In the genomic region with DNA sequence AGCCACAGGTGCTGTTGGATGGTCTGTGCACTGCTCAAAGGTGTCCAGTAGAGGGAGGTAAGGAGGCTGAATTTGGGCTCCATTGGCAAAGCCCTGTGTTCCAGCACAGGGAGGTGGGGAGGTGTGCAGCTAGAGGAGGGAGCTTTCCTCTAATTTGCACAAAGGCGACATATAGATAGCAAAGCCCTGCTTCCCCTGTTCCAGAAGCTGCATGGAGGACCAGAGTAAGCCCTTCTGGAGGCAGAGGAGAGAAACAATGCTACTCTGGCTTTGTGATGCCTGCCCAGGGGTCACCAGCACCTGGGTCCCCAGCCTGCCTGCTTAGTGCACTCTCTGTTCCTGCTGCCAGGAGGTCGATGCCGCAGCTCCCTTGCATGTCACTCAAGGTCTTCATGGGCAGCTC, we compare ENCODE assay signal across 8 cellular contexts. TPM values are rescaled to one million over a fixed set of nuclear protein-coding genes. Genes with fewer than 3 reads are reported as not detected.
DNase-seq lines count a peak whose midpoint lies in the region; ATAC-seq and TF ChIP-seq lines count a peak whose summit lies in the region.

No MANE protein-coding gene starts in this region.

- peak; percentile 26 for DNase-seq in AG10803 (ENCODE audit: low read depth)
- peak; percentile 82 for DNase-seq in MM.1S
- peak; percentile 55 for DNase-seq in activated CD8-positive, alpha-beta memory T cell treated with anti-CD3 and anti-CD28 coated beads, Interleukin-2, amount 10 ng/mL, durations not matched to agents 7 days and 5 days
- DNase-seq in hepatocyte (ENCODE audit: low spot score) = peak; percentile 44
- DNase-seq in stimulated activated CD4-positive, alpha-beta T cell treated with anti-CD3 and anti-CD28 coated beads, TNF-alpha, amount 100 ng/mL, for 48 hours (ENCODE audit: low read depth in 3 of 3) = peak in 2 of 3 donors; percentile 5 to 8
- DNase-seq in AG08396 (ENCODE audit: low spot score) = no peak

- H3K9me3 ChIP-seq in HEK293 (ENCODE audit: control insufficient read depth, insufficient read depth, low read depth, low read length) = no peaks in the 10 kb centered on the region
- H3K9me3 ChIP-seq in MM.1S (replicated peaks; ENCODE audit: insufficient read depth, low read length) = no peaks in the 10 kb centered on the region
- no peaks in the 10 kb centered on the region for H3K9me3 ChIP-seq in hepatocyte (ENCODE audit: low read depth)

- POLR2A ChIA-PET in HEK293 (lab: Yijun Ruan, JAX) = interaction anchor here (1.8 kb wide), 1 partner anchor 47 kb away, joined by 9 read pairs; no protein-coding TSS in a partner anchor

- H3K36me3 ChIP-seq in HEK293 (ENCODE audit: control insufficient read depth in 2 of 2, insufficient read depth in 1 of 2, low read length in 2 of 2) (no peaks in the 10 kb centered on the region), MM.1S (replicated peaks; ENCODE audit: insufficient read depth, low read length) (no peaks in the 10 kb centered on the region), hepatocyte (replicated peaks; ENCODE audit: insufficient read depth, low read depth) (no peaks in the 10 kb centered on the region)

- H3K27me3 ChIP-seq in MM.1S (replicated peaks; ENCODE audit: insufficient read depth, low read length) (no peaks in the 10 kb centered on the region), hepatocyte (peaks cover 21% of the 10 kb centered on the region)

- H3K27ac ChIP-seq in HEK293 (ENCODE audit: extremely low read depth, low read depth, low read length) = no peak overlapping the region
- no peak overlapping the region for H3K27ac ChIP-seq in MM.1S (ENCODE audit: low read length)
- H3K27ac ChIP-seq in hepatocyte = no peak overlapping the region

- WGBS in hepatocyte (ENCODE audit: low lambda C conversion rate, missing lambda C conversion rate) = 59% methylated on average over 3 of the region's 3 CpGs

- ATAC-seq in activated CD8-positive, alpha-beta memory T cell treated with anti-CD3 and anti-CD28 coated beads, Interleukin-2, amount 10 ng/mL, durations not matched to agents 7 days and 5 days = peak; percentile 77

- H3K4me1 Mint-ChIP-seq in activated CD8-positive, alpha-beta memory T cell treated with anti-CD3 and anti-CD28 coated beads, Interleukin-2, amount 10 ng/mL, durations not matched to agents 7 days and 5 days = peaks cover 2% of the 10 kb centered on the region

- H3K4me3 ChIP-seq in AG10803 (ENCODE audit: low read length) = no peak overlapping the region
- no peak overlapping the region for H3K4me3 ChIP-seq in HEK293 (ENCODE audit: low read depth, low read length)
- H3K4me3 ChIP-seq in MM.1S (ENCODE audit: low read length) = no peak overlapping the region
- H3K4me3 ChIP-seq in hepatocyte = no peak overlapping the region

- H3K9ac ChIP-seq in MM.1S (ENCODE audit: low read length) = no peak overlapping the region

- no peaks in the 10 kb centered on the region for H4K20me1 ChIP-seq in MM.1S (ENCODE audit: insufficient read depth, low read length)
- H4K20me1 ChIP-seq in hepatocyte (ENCODE audit: insufficient read depth, poor library complexity, severe bottlenecking) = no peaks in the 10 kb centered on the region

- no peak overlapping the region for H3K4me3 Mint-ChIP-seq in activated CD8-positive, alpha-beta memory T cell treated with anti-CD3 and anti-CD28 coated beads, Interleukin-2, amount 10 ng/mL, durations not matched to agents 7 days and 5 days

- no peak overlapping the region for H2AFZ ChIP-seq in MM.1S (ENCODE audit: low read length)
- no peak overlapping the region for H2AFZ ChIP-seq in hepatocyte

- H3K9me2 ChIP-seq in MM.1S (replicated peaks; ENCODE audit: insufficient read depth, low read length) (no peaks in the 10 kb centered on the region), hepatocyte (replicated peaks; ENCODE audit: insufficient read depth) (no peaks in the 10 kb centered on the region)

- TF ChIP-seq CTCF in AG10803 (conservative IDR thresholded peaks at IDR 0.05; ENCODE audit: low read length) (peak; percentile 77), GM12872 (IDR thresholded peaks at IDR 0.05; ENCODE audit: insufficient read depth, low read depth, low read length) (peak; percentile 95), HEK293 (tag by site-specific recombination; IDR thresholded peaks at IDR 0.05) (peak; percentile 40; the same call in 1 of the 2 replicates), MM.1S (IDR thresholded peaks at IDR 0.05; ENCODE audit: low read length) (peak; percentile 88), hepatocyte (IDR thresholded peaks at IDR 0.05; ENCODE audit: poor library complexity) (peak; percentile 37)

- H3K4me1 ChIP-seq in HEK293 (ENCODE audit: control insufficient read depth, insufficient read depth, low read length) (no peaks in the 10 kb centered on the region), MM.1S (ENCODE audit: low read length) (peaks cover 28% of the 10 kb centered on the region), hepatocyte (ENCODE audit: insufficient read depth) (peaks cover 3% of the 10 kb centered on the region)

- no peak overlapping the region for H3K4me2 ChIP-seq in MM.1S (ENCODE audit: low read depth, low read length)
- no peak overlapping the region for H3K4me2 ChIP-seq in hepatocyte

- H3K27ac Mint-ChIP-seq in activated CD8-positive, alpha-beta memory T cell treated with anti-CD3 and anti-CD28 coated beads, Interleukin-2, amount 10 ng/mL, durations not matched to agents 7 days and 5 days = no peak overlapping the region

- H3F3A ChIP-seq in MM.1S (ENCODE audit: insufficient read depth, low read length) = no peaks in the 10 kb centered on the region

- no peaks in the 10 kb centered on the region for H3K36me3 Mint-ChIP-seq in activated CD8-positive, alpha-beta memory T cell treated with anti-CD3 and anti-CD28 coated beads, Interleukin-2, amount 10 ng/mL, durations not matched to agents 7 days and 5 days

- H3K9me3 Mint-ChIP-seq in activated CD8-positive, alpha-beta memory T cell treated with anti-CD3 and anti-CD28 coated beads, Interleukin-2, amount 10 ng/mL, durations not matched to agents 7 days and 5 days (ENCODE audit: low read depth) = no peaks in the 10 kb centered on the region

- H3K27me3 Mint-ChIP-seq in activated CD8-positive, alpha-beta memory T cell treated with anti-CD3 and anti-CD28 coated beads, Interleukin-2, amount 10 ng/mL, durations not matched to agents 7 days and 5 days = peaks cover 35% of the 10 kb centered on the region

- CTCF ChIA-PET in HEK293 (lab: Yijun Ruan, JAX) = interaction anchor here (0.7 to 5.0 kb wide), 19 partner anchors 9 to 282 kb away, joined by 3 to 42 read pairs (median 6); no protein-coding TSS in a partner anchor
- CTCF ChIA-PET in activated CD8-positive, alpha-beta memory T cell treated with anti-CD3 and anti-CD28 coated beads, Interleukin-2, amount 10 ng/mL, durations not matched to agents 7 days and 5 days (lab: Charles Lee) = interaction anchor here (0.6 to 5.0 kb wide), 10 partner anchors 9 to 904 kb away, joined by 3 to 43 read pairs (median 4); no protein-coding TSS in a partner anchor

- H3K79me2 ChIP-seq in MM.1S (ENCODE audit: low read length) (no peaks in the 10 kb centered on the region), hepatocyte (no peaks in the 10 kb centered on the region)

TF ChIP-seq in HEK293, 187 proteins besides CTCF, POLR2A, EP300 and RAD21:
- TF ChIP-seq SCRT1 (tag by site-specific recombination; IDR thresholded peaks at IDR 0.05; ENCODE audit: borderline replicate concordance) (peak; percentile 98; the same call in 1 of the 2 replicates), WT1 (tag by site-specific recombination; IDR thresholded peaks at IDR 0.05) (no peak), ZNF654 (tag by site-specific recombination; IDR thresholded peaks at IDR 0.05; ENCODE audit: low read depth) (peak; percentile 41), ZNF311 (tag by site-specific recombination; IDR thresholded peaks at IDR 0.05; ENCODE audit: borderline replicate concordance) (no peak), ZBTB7A (tag by site-specific recombination; IDR thresholded peaks at IDR 0.05; ENCODE audit: low read depth) (no peak), ZNF37A (tag by site-specific recombination; IDR thresholded peaks at IDR 0.05) (no peak), ZNF600 (tag by site-specific recombination; IDR thresholded peaks at IDR 0.05) (peak; percentile 89), SCRT2 (tag by site-specific recombination; IDR thresholded peaks at IDR 0.05) (peak; percentile 98), KLF10 (tag by site-specific recombination; IDR thresholded peaks at IDR 0.05) (no peak)
- TF ChIP-seq, protein P1, sequence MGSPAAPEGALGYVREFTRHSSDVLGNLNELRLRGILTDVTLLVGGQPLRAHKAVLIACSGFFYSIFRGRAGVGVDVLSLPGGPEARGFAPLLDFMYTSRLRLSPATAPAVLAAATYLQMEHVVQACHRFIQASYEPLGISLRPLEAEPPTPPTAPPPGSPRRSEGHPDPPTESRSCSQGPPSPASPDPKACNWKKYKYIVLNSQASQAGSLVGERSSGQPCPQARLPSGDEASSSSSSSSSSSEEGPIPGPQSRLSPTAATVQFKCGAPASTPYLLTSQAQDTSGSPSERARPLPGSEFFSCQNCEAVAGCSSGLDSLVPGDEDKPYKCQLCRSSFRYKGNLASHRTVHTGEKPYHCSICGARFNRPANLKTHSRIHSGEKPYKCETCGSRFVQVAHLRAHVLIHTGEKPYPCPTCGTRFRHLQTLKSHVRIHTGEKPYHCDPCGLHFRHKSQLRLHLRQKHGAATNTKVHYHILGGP (tag by site-specific recombination; IDR thresholded peaks at IDR 0.05) = no peak
- TF ChIP-seq, protein P2, sequence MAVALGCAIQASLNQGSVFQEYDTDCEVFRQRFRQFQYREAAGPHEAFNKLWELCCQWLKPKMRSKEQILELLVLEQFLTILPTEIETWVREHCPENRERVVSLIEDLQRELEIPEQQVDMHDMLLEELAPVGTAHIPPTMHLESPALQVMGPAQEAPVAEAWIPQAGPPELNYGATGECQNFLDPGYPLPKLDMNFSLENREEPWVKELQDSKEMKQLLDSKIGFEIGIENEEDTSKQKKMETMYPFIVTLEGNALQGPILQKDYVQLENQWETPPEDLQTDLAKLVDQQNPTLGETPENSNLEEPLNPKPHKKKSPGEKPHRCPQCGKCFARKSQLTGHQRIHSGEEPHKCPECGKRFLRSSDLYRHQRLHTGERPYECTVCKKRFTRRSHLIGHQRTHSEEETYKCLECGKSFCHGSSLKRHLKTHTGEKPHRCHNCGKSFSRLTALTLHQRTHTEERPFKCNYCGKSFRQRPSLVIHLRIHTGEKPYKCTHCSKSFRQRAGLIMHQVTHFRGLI (tag by site-specific recombination; IDR thresholded peaks at IDR 0.05) = no peak

RNA-seq across cellular contexts. Expression of a gene that starts 3.4 kb away (rescaled TPM):
- not detected for total RNA-seq in activated CD8-positive, alpha-beta memory T cell treated with anti-CD3 and anti-CD28 coated beads, Interleukin-2, amount 10 ng/mL, durations not matched to agents 7 days and 5 days
- total RNA-seq in hepatocyte = 0.52 and 1.8 TPM in 2 replicates
- 1.7 and 4.1 TPM in 2 replicates for polyA plus RNA-seq in hepatocyte

Comparison
In these comparisons a context has a peak if more than half of its experiments do, and no peak if none do; other contexts are left out.
1. CTCF ChIP-seq: peak in every context shown above with its lines; median percentile 95 in GM12872; 88 in MM.1S; 77 in AG10803; 40 in HEK293; 37 in hepatocyte.